1 cellular context compared by ENCODE assay signal in the genomic region with DNA sequence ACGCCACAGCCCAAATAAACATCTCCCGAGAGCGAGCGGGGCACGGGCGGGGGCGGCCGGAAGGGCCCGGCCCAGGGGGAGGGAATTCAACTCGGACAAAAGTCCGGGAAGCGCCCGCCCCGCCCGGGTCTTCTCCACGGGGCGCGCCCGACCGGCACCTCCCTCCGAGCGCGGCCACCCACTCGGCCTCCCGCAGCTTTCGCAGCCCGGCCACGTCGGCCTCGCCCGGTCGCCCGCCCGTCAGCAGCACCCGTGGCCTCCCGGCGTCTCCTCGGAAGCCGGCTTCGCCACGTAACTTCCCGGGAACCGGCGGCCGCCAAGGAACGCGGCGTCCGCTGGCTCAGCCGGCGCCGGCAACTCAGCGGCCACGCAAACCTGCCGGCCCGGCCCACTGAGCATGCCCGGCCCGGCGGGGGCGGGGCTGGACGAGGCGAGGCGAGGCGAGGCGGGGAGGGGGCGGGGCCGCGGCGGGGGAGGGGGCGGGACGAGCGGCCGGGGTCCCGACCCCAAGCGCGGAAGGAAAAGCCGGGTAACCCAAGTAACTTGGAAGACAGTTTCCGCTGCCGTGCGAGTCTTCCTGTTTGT.
TF ChIP-seq lines count a peak whose summit lies in the region.

A gene (minus strand): TSS at position 369 of the 585 bp plus-strand sequence. CDS start 440 bp downstream, outside the sequence.

TF ChIP-seq in HepG2, 621 proteins besides CTCF, POLR2A, EP300 and RAD21 (continued from another document and continues in another):
- TF ChIP-seq, protein P1, sequence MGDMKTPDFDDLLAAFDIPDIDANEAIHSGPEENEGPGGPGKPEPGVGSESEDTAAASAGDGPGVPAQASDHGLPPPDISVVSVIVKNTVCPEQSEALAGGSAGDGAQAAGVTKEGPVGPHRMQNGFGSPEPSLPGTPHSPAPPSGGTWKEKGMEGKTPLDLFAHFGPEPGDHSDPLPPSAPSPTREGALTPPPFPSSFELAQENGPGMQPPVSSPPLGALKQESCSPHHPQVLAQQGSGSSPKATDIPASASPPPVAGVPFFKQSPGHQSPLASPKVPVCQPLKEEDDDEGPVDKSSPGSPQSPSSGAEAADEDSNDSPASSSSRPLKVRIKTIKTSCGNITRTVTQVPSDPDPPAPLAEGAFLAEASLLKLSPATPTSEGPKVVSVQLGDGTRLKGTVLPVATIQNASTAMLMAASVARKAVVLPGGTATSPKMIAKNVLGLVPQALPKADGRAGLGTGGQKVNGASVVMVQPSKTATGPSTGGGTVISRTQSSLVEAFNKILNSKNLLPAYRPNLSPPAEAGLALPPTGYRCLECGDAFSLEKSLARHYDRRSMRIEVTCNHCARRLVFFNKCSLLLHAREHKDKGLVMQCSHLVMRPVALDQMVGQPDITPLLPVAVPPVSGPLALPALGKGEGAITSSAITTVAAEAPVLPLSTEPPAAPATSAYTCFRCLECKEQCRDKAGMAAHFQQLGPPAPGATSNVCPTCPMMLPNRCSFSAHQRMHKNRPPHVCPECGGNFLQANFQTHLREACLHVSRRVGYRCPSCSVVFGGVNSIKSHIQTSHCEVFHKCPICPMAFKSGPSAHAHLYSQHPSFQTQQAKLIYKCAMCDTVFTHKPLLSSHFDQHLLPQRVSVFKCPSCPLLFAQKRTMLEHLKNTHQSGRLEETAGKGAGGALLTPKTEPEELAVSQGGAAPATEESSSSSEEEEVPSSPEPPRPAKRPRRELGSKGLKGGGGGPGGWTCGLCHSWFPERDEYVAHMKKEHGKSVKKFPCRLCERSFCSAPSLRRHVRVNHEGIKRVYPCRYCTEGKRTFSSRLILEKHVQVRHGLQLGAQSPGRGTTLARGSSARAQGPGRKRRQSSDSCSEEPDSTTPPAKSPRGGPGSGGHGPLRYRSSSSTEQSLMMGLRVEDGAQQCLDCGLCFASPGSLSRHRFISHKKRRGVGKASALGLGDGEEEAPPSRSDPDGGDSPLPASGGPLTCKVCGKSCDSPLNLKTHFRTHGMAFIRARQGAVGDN (CRISPR knock-in tag; IDR thresholded peaks at IDR 0.05): peak; percentile 34; the same call in 1 of the 2 replicates
- TF ChIP-seq HHEX (CRISPR knock-in tag; IDR thresholded peaks at IDR 0.05): no peak
- no peak for TF ChIP-seq GTF3A (CRISPR knock-in tag; conservative IDR thresholded peaks at IDR 0.05)
- peak; percentile 10; the same call in 1 of the 2 replicates for TF ChIP-seq NR2C2 (CRISPR knock-in tag; IDR thresholded peaks at IDR 0.05; ENCODE audit: borderline replicate concordance)
- TF ChIP-seq MAF1 (CRISPR knock-in tag; IDR thresholded peaks at IDR 0.05; ENCODE audit: borderline replicate concordance): no peak
- TF ChIP-seq NR1H2 (CRISPR knock-in tag; IDR thresholded peaks at IDR 0.05; ENCODE audit: borderline replicate concordance, low read depth): no peak
- no peak for TF ChIP-seq GTF2F1 (IDR thresholded peaks at IDR 0.05; ENCODE audit: low read length)
- TF ChIP-seq MZF1 (CRISPR knock-in tag; IDR thresholded peaks at IDR 0.05; ENCODE audit: borderline replicate concordance): no peak
- no peak for TF ChIP-seq GLI4 (CRISPR knock-in tag; IDR thresholded peaks at IDR 0.05; ENCODE audit: borderline replicate concordance)
- TF ChIP-seq HDAC1 (CRISPR knock-in tag; IDR thresholded peaks at IDR 0.05): 0 out of 2 replicates have a peak, but pooled peaks have one; percentile 19
- TF ChIP-seq, protein P2, sequence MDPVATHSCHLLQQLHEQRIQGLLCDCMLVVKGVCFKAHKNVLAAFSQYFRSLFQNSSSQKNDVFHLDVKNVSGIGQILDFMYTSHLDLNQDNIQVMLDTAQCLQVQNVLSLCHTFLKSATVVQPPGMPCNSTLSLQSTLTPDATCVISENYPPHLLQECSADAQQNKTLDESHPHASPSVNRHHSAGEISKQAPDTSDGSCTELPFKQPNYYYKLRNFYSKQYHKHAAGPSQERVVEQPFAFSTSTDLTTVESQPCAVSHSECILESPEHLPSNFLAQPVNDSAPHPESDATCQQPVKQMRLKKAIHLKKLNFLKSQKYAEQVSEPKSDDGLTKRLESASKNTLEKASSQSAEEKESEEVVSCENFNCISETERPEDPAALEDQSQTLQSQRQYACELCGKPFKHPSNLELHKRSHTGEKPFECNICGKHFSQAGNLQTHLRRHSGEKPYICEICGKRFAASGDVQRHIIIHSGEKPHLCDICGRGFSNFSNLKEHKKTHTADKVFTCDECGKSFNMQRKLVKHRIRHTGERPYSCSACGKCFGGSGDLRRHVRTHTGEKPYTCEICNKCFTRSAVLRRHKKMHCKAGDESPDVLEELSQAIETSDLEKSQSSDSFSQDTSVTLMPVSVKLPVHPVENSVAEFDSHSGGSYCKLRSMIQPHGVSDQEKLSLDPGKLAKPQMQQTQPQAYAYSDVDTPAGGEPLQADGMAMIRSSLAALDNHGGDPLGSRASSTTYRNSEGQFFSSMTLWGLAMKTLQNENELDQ (CRISPR knock-in tag; IDR thresholded peaks at IDR 0.05; ENCODE audit: borderline replicate concordance): no peak
- no peak for TF ChIP-seq HNRNPK (IDR thresholded peaks at IDR 0.05; ENCODE audit: low read depth, low read length, poor library complexity, severe bottlenecking)
- no peak for TF ChIP-seq SIN3A (IDR thresholded peaks at IDR 0.05; ENCODE audit: borderline replicate concordance, low read depth, low read length)
- 0 out of 2 replicates have a peak, but pooled peaks have one; percentile 16 for TF ChIP-seq ZNF337 (CRISPR knock-in tag; IDR thresholded peaks at IDR 0.05; ENCODE audit: borderline replicate concordance, low read depth)
- TF ChIP-seq GATAD2A (CRISPR knock-in tag; IDR thresholded peaks at IDR 0.05): no peak
- TF ChIP-seq GPN1 (CRISPR knock-in tag; IDR thresholded peaks at IDR 0.05; ENCODE audit: borderline replicate concordance): no peak
- no peak for TF ChIP-seq ZNF652 (CRISPR knock-in tag; IDR thresholded peaks at IDR 0.05; ENCODE audit: borderline replicate concordance, low read depth)
- no peak for TF ChIP-seq TAF15 (IDR thresholded peaks at IDR 0.05; ENCODE audit: low read depth, low read length, poor library complexity, severe bottlenecking)
- TF ChIP-seq, protein P3, sequence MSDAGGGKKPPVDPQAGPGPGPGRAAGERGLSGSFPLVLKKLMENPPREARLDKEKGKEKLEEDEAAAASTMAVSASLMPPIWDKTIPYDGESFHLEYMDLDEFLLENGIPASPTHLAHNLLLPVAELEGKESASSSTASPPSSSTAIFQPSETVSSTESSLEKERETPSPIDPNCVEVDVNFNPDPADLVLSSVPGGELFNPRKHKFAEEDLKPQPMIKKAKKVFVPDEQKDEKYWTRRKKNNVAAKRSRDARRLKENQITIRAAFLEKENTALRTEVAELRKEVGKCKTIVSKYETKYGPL (CRISPR knock-in tag; IDR thresholded peaks at IDR 0.05): no peak
- TF ChIP-seq, protein P4, sequence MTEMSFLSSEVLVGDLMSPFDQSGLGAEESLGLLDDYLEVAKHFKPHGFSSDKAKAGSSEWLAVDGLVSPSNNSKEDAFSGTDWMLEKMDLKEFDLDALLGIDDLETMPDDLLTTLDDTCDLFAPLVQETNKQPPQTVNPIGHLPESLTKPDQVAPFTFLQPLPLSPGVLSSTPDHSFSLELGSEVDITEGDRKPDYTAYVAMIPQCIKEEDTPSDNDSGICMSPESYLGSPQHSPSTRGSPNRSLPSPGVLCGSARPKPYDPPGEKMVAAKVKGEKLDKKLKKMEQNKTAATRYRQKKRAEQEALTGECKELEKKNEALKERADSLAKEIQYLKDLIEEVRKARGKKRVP (CRISPR knock-in tag; IDR thresholded peaks at IDR 0.05): peak in 1 of 2 experiments; percentile 53; a peak in 1 of 4 replicates
- TF ChIP-seq NONO (IDR thresholded peaks at IDR 0.05): no peak
- TF ChIP-seq NONO (CRISPR knock-in tag; conservative IDR thresholded peaks at IDR 0.05): peak; percentile 70
- TF ChIP-seq ONECUT2 (CRISPR knock-in tag; IDR thresholded peaks at IDR 0.05): no peak
- TF ChIP-seq, protein P5, sequence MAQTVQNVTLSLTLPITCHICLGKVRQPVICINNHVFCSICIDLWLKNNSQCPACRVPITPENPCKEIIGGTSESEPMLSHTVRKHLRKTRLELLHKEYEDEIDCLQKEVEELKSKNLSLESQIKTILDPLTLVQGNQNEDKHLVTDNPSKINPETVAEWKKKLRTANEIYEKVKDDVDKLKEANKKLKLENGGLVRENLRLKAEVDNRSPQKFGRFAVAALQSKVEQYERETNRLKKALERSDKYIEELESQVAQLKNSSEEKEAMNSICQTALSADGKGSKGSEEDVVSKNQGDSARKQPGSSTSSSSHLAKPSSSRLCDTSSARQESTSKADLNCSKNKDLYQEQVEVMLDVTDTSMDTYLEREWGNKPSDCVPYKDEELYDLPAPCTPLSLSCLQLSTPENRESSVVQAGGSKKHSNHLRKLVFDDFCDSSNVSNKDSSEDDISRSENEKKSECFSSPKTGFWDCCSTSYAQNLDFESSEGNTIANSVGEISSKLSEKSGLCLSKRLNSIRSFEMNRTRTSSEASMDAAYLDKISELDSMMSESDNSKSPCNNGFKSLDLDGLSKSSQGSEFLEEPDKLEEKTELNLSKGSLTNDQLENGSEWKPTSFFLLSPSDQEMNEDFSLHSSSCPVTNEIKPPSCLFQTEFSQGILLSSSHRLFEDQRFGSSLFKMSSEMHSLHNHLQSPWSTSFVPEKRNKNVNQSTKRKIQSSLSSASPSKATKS (CRISPR knock-in tag; IDR thresholded peaks at IDR 0.05): no peak
- TF ChIP-seq ZNF792 (CRISPR knock-in tag; IDR thresholded peaks at IDR 0.05): no peak
- no peak for TF ChIP-seq NFKB2 (CRISPR knock-in tag; IDR thresholded peaks at IDR 0.05; ENCODE audit: borderline replicate concordance)
- TF ChIP-seq ZBTB1 (CRISPR knock-in tag; IDR thresholded peaks at IDR 0.05; ENCODE audit: borderline replicate concordance): no peak
- no peak for TF ChIP-seq NFRKB (IDR thresholded peaks at IDR 0.05)
- no peak for TF ChIP-seq ZNF44 (CRISPR knock-in tag; IDR thresholded peaks at IDR 0.05)
- no peak for TF ChIP-seq ZNF232 (CRISPR knock-in tag; IDR thresholded peaks at IDR 0.05; ENCODE audit: borderline replicate concordance)
- no peak; the same call in 1 of the 2 replicates for TF ChIP-seq ZNF225 (CRISPR knock-in tag; IDR thresholded peaks at IDR 0.05)
- TF ChIP-seq ZNF20 (CRISPR knock-in tag; IDR thresholded peaks at IDR 0.05): no peak
- TF ChIP-seq ZC3H13 (CRISPR knock-in tag; IDR thresholded peaks at IDR 0.05): peak; percentile 85; the same call in 1 of the 2 replicates
- no peak for TF ChIP-seq FOXP1 (IDR thresholded peaks at IDR 0.05)
- no peak for TF ChIP-seq FOXP1 (CRISPR knock-in tag; IDR thresholded peaks at IDR 0.05)
- no peak for TF ChIP-seq KDM1A (CRISPR knock-in tag; IDR thresholded peaks at IDR 0.05)
- no peak for TF ChIP-seq HOXA9 (CRISPR knock-in tag; IDR thresholded peaks at IDR 0.05; ENCODE audit: borderline replicate concordance)
- TF ChIP-seq ZNF564 (CRISPR knock-in tag; IDR thresholded peaks at IDR 0.05): peak; percentile 84
- TF ChIP-seq, protein P6, sequence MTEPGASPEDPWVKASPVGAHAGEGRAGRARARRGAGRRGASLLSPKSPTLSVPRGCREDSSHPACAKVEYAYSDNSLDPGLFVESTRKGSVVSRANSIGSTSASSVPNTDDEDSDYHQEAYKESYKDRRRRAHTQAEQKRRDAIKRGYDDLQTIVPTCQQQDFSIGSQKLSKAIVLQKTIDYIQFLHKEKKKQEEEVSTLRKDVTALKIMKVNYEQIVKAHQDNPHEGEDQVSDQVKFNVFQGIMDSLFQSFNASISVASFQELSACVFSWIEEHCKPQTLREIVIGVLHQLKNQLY (CRISPR knock-in tag; IDR thresholded peaks at IDR 0.05): no peak
- no peak for TF ChIP-seq ZNF841 (CRISPR knock-in tag; IDR thresholded peaks at IDR 0.05; ENCODE audit: borderline replicate concordance)
- no peak; the same call in 1 of the 2 replicates for TF ChIP-seq NKX3-1 (CRISPR knock-in tag; IDR thresholded peaks at IDR 0.05)
- no peak for TF ChIP-seq FOSL1 (CRISPR knock-in tag; IDR thresholded peaks at IDR 0.05; ENCODE audit: borderline replicate concordance)
- no peak for TF ChIP-seq NFATC3 (CRISPR knock-in tag; IDR thresholded peaks at IDR 0.05)
- TF ChIP-seq RFXANK (CRISPR knock-in tag; IDR thresholded peaks at IDR 0.05): no peak
- TF ChIP-seq SRF (IDR thresholded peaks at IDR 0.05; ENCODE audit: low read depth, low read length): no peak
- TF ChIP-seq MIXL1 (CRISPR knock-in tag; IDR thresholded peaks at IDR 0.05): no peak
- TF ChIP-seq ZFP36 (IDR thresholded peaks at IDR 0.05; ENCODE audit: borderline replicate concordance, low read depth, low read length, partially characterized antibody): no peak
- TF ChIP-seq, protein P7, sequence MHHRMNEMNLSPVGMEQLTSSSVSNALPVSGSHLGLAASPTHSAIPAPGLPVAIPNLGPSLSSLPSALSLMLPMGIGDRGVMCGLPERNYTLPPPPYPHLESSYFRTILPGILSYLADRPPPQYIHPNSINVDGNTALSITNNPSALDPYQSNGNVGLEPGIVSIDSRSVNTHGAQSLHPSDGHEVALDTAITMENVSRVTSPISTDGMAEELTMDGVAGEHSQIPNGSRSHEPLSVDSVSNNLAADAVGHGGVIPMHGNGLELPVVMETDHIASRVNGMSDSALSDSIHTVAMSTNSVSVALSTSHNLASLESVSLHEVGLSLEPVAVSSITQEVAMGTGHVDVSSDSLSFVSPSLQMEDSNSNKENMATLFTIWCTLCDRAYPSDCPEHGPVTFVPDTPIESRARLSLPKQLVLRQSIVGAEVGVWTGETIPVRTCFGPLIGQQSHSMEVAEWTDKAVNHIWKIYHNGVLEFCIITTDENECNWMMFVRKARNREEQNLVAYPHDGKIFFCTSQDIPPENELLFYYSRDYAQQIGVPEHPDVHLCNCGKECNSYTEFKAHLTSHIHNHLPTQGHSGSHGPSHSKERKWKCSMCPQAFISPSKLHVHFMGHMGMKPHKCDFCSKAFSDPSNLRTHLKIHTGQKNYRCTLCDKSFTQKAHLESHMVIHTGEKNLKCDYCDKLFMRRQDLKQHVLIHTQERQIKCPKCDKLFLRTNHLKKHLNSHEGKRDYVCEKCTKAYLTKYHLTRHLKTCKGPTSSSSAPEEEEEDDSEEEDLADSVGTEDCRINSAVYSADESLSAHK (CRISPR knock-in tag; IDR thresholded peaks at IDR 0.05; ENCODE audit: borderline replicate concordance): no peak
- no peak for TF ChIP-seq NR2F1 (CRISPR knock-in tag; IDR thresholded peaks at IDR 0.05)
- no peak for TF ChIP-seq ZNF550 (CRISPR knock-in tag; IDR thresholded peaks at IDR 0.05; ENCODE audit: borderline replicate concordance)
